Comparison of ENCODE assay signal across 12 cellular contexts in genomic region chr3:27723803-27724458, GRCh38. TPM values are rescaled to one million over a fixed set of nuclear protein-coding genes. Genes with fewer than 3 reads are reported as not detected.
DNase-seq lines count a peak whose midpoint lies in the region; ATAC-seq, FAIRE-seq and TF ChIP-seq lines count a peak whose summit lies in the region.
"Had no signal": no experiment of that assay in that cellular context is flagged by ENCODE, and none has a peak within 500 bp of the region (broad histone marks: within the 10 kb centered on the region; RNA-seq: fewer than 3 reads in every experiment).

No MANE protein-coding gene starts in this region.

- DNase-seq in activated CD4-positive, alpha-beta T cell treated with anti-CD3 and anti-CD28 coated beads, Interleukin-2, amount 10 ng/mL, durations not matched to agents 24 days and 14 days: peak; percentile 70
- no peak for DNase-seq in activated CD4-positive, alpha-beta T cell treated with anti-CD3 and anti-CD28 coated beads for 1 hour
- DNase-seq in WTC11 (ENCODE audit: low spot score): no peak
- DNase-seq in fibroblast of the aortic adventitia (ENCODE audit: low read depth): no peak
- DNase-seq in gastrocnemius medialis: no peak
- DNase-seq in SKM-1 (lab: John Stamatoyannopoulos, UW; ENCODE audit: unreplicated experiment): no peak
- DNase-seq in D721Med (ENCODE audit: insufficient read length, low spot score): no peak
- no peak for DNase-seq in kidney glomerular epithelial cell (lab: John Stamatoyannopoulos, UW)
- DNase-seq: NCI-H2171; stimulated activated CD8-positive, alpha-beta memory T cell treated with anti-CD3 and anti-CD28 coated beads, Interleukin-4, amount 100 ng/mL, for 48 hours had no signal

- peak overlapping the region; percentile 35 for H3K4me3 ChIP-seq in fibroblast of the aortic adventitia (ENCODE audit: low read depth, low read length)
- peak overlapping the region; percentile 17 to 61 (median 34) for H3K4me3 ChIP-seq in gastrocnemius medialis

- POLR2A ChIA-PET in WTC11 (lab: Charles Lee): no interaction called here

- peak overlapping the region; percentile 85 for H3K4me3 Mint-ChIP-seq in activated CD4-positive, alpha-beta T cell treated with anti-CD3 and anti-CD28 coated beads, Interleukin-2, amount 10 ng/mL, durations not matched to agents 24 days and 14 days
- peak overlapping the region; percentile 85 for H3K4me3 Mint-ChIP-seq in WTC11

- H3K27me3 ChIP-seq in gastrocnemius medialis: peaks cover 88 to 98% (median 97%) of the 10 kb centered on the region in 3 donors

- TF ChIP-seq CTCF in WTC11 (IDR thresholded peaks at IDR 0.05) (no peak), fibroblast of the aortic adventitia (IDR thresholded peaks at IDR 0.05; ENCODE audit: insufficient read depth, low read length) (no peak), gastrocnemius medialis (IDR thresholded peaks at IDR 0.05 in 4 of 5, conservative IDR thresholded peaks at IDR 0.05 in 1 of 5) (no peak), D721Med (IDR thresholded peaks at IDR 0.05; ENCODE audit: insufficient read depth, missing control alignments) (no peak)

- TF ChIP-seq POLR2A in gastrocnemius medialis (IDR thresholded peaks at IDR 0.05): no peak

- peaks cover 85% of the 10 kb centered on the region for H3K27me3 Mint-ChIP-seq in activated CD4-positive, alpha-beta T cell treated with anti-CD3 and anti-CD28 coated beads, Interleukin-2, amount 10 ng/mL, durations not matched to agents 24 days and 14 days
- H3K27me3 Mint-ChIP-seq in WTC11 (ENCODE audit: low read depth): peaks cover 94% of the 10 kb centered on the region

- CTCF ChIA-PET in WTC11 (lab: Charles Lee): interaction anchor here (1.2 to 5.3 kb wide), 5 partner anchors 8 to 604 kb away, joined by 3 to 120 read pairs (median 4); partner anchors contain the start of gene NEK10

- H3K27ac ChIP-seq in gastrocnemius medialis: no peak overlapping the region
- H3K27ac ChIP-seq: RWPE1 had no signal

- peaks cover 9% of the 10 kb centered on the region for H3K9me3 Mint-ChIP-seq in activated CD4-positive, alpha-beta T cell treated with anti-CD3 and anti-CD28 coated beads, Interleukin-2, amount 10 ng/mL, durations not matched to agents 24 days and 14 days
- no peaks in the 10 kb centered on the region for H3K9me3 Mint-ChIP-seq in WTC11

- in situ Hi-C loops in gastrocnemius medialis (cut with MboI; ENCODE audit: low sequenced_read_pairs in 4 of 4): loop anchor here in 2 of 4 donors (25.0 kb wide), 2 partner anchors 538 to 588 kb away; no protein-coding TSS in a partner anchor

- no peaks in the 10 kb centered on the region for H3K36me3 ChIP-seq in gastrocnemius medialis

- H3K36me3 Mint-ChIP-seq in activated CD4-positive, alpha-beta T cell treated with anti-CD3 and anti-CD28 coated beads, Interleukin-2, amount 10 ng/mL, durations not matched to agents 24 days and 14 days (ENCODE audit: low read depth): peaks cover 2% of the 10 kb centered on the region
- H3K36me3 Mint-ChIP-seq in WTC11: no peaks in the 10 kb centered on the region

- intact Hi-C loops in activated CD4-positive, alpha-beta T cell treated with anti-CD3 and anti-CD28 coated beads, Interleukin-2, amount 10 ng/mL, durations not matched to agents 24 days and 14 days (cut with micrococcal nuclease): loop anchor here (5.0 kb wide), 1 partner anchor 328 kb away; no protein-coding TSS in a partner anchor
- intact Hi-C loops in gastrocnemius medialis (cut with DNase I; ENCODE audit: low total_unique reads): no loop called here

- H3K4me1 Mint-ChIP-seq in activated CD4-positive, alpha-beta T cell treated with anti-CD3 and anti-CD28 coated beads, Interleukin-2, amount 10 ng/mL, durations not matched to agents 24 days and 14 days: peaks cover 42% of the 10 kb centered on the region
- peaks cover 79% of the 10 kb centered on the region for H3K4me1 Mint-ChIP-seq in WTC11

- H3K9me3 ChIP-seq in gastrocnemius medialis: no peaks in the 10 kb centered on the region

- H3K4me1 ChIP-seq in gastrocnemius medialis: peaks cover 27 to 36% of the 10 kb centered on the region in 2 donors

- H3K27ac Mint-ChIP-seq in activated CD4-positive, alpha-beta T cell treated with anti-CD3 and anti-CD28 coated beads, Interleukin-2, amount 10 ng/mL, durations not matched to agents 24 days and 14 days: peak overlapping the region; percentile 45
- no peak overlapping the region for H3K27ac Mint-ChIP-seq in WTC11

- ATAC-seq in WTC11 (no peak), gastrocnemius medialis (no peak)

- no peak for FAIRE-seq in D721Med (lab: Jason Lieb, UNC)

TF ChIP-seq in WTC11, 78 proteins besides CTCF, POLR2A, EP300 and RAD21 (continues in another document):
- no peak for TF ChIP-seq SMAD4 (CRISPR knock-in tag; IDR thresholded peaks at IDR 0.05)
- TF ChIP-seq ETV6 (CRISPR knock-in tag; IDR thresholded peaks at IDR 0.05): no peak
- no peak for TF ChIP-seq NFYB (CRISPR knock-in tag; conservative IDR thresholded peaks at IDR 0.05; ENCODE audit: low read depth)
- no peak for TF ChIP-seq ZNF317 (CRISPR knock-in tag; IDR thresholded peaks at IDR 0.05; ENCODE audit: borderline replicate concordance, low read depth)
- TF ChIP-seq SP1 (CRISPR knock-in tag; conservative IDR thresholded peaks at IDR 0.05): no peak
- no peak for TF ChIP-seq ELF4 (CRISPR knock-in tag; IDR thresholded peaks at IDR 0.05; ENCODE audit: low read depth)
- TF ChIP-seq OVOL2 (CRISPR knock-in tag; IDR thresholded peaks at IDR 0.05; ENCODE audit: borderline replicate concordance): no peak
- TF ChIP-seq GTF2I (CRISPR knock-in tag; conservative IDR thresholded peaks at IDR 0.05): no peak
- TF ChIP-seq SOX15 (CRISPR knock-in tag; IDR thresholded peaks at IDR 0.05): no peak
- no peak for TF ChIP-seq CDX4 (CRISPR knock-in tag; IDR thresholded peaks at IDR 0.05; ENCODE audit: borderline replicate concordance)
- TF ChIP-seq E2F5 (CRISPR knock-in tag; IDR thresholded peaks at IDR 0.05): no peak
- no peak for TF ChIP-seq FOXJ3 (CRISPR knock-in tag; IDR thresholded peaks at IDR 0.05; ENCODE audit: borderline replicate concordance)
- TF ChIP-seq AFF4 (CRISPR knock-in tag; IDR thresholded peaks at IDR 0.05; ENCODE audit: borderline replicate concordance): no peak
- TF ChIP-seq NFATC4 (CRISPR knock-in tag; IDR thresholded peaks at IDR 0.05): no peak
- no peak for TF ChIP-seq PREB (CRISPR knock-in tag; IDR thresholded peaks at IDR 0.05; ENCODE audit: borderline replicate concordance)
- no peak for TF ChIP-seq GABPB1 (CRISPR knock-in tag; IDR thresholded peaks at IDR 0.05)
- no peak for TF ChIP-seq TEAD4 (CRISPR knock-in tag; IDR thresholded peaks at IDR 0.05)

RNA-seq across cellular contexts. Expression of gene EOMES, which starts 1.8 kb away (rescaled TPM):
- 7.4 and 7.8 TPM in 2 replicates for total RNA-seq in activated CD4-positive, alpha-beta T cell treated with anti-CD3 and anti-CD28 coated beads, Interleukin-2, amount 10 ng/mL, durations not matched to agents 24 days and 14 days
- 0.76 to 1.4 TPM (median 1.1 TPM) in 3 replicates for total RNA-seq in WTC11 (2021)
- total RNA-seq in fibroblast of the aortic adventitia (ENCODE audit: low replicate concordance): 0.18 TPM in 1 of 2 replicates, not detected in the other
- total RNA-seq in gastrocnemius medialis: not detected
- total RNA-seq: dermis microvascular lymphatic vessel endothelial cell had no signal
